ENCODE assay signal across 29 cellular contexts in genomic region chr7:17947606-17948005, GRCh38. TPM values are rescaled to one million over a fixed set of nuclear protein-coding genes. Genes with fewer than 3 reads are reported as not detected.
DNase-seq lines count a peak whose midpoint lies in the region; ATAC-seq, FAIRE-seq and TF ChIP-seq lines count a peak whose summit lies in the region.
"Had no signal": no experiment of that assay in that cellular context is flagged by ENCODE, and none has a peak within 500 bp of the region (broad histone marks: within the 10 kb centered on the region; RNA-seq: fewer than 3 reads in every experiment).

No MANE protein-coding gene starts in this region.

- CTCF ChIA-PET in HepG2 (lab: Yijun Ruan, JAX; ENCODE audit: low intra/inter-chr PET ratio, low total read pairs), result no interaction called here

- no peak overlapping the region for H3K27ac Mint-ChIP-seq in mesothelial cell of epicardium
- H3K27ac Mint-ChIP-seq: activated naive CD4-positive, alpha-beta T cell treated with anti-CD3 and anti-CD28 coated beads, Interleukin-2, amount 50 U/mL, for 72 hours; H9 had no signal

- H3K79me2 ChIP-seq in HepG2 (ENCODE audit: insufficient read depth, low read length), result no peaks in the 10 kb centered on the region

- no peak for TF ChIP-seq POLR2A in HepG2 (IDR thresholded peaks at IDR 0.05; ENCODE audit: insufficient read depth in 1 of 2, low read depth in 2 of 2, low read length in 2 of 2)

- H3K4me2 ChIP-seq in HepG2 (ENCODE audit: low read depth, low read length) (no peak overlapping the region), mesenchymal stem cell (ENCODE audit: low read length, poor library complexity, severe bottlenecking) (no peak overlapping the region)

- ATAC-seq in HepG2 (no peak), GM21737 (IDR thresholded peaks at IDR 0.05; ENCODE audit: unreplicated experiment) (no peak)
- ATAC-seq: activated naive CD4-positive, alpha-beta T cell treated with anti-CD3 and anti-CD28 coated beads, Interleukin-2, amount 50 U/mL, for 72 hours; psoas muscle; upper lobe of right lung had no signal

- TF ChIP-seq CTCF in liver (IDR thresholded peaks at IDR 0.05; ENCODE audit: low read depth, low read length, missing input control), result no peak
- no peak for TF ChIP-seq CTCF in HepG2 (CRISPR knock-in tag; IDR thresholded peaks at IDR 0.05)
- no peak for TF ChIP-seq CTCF in mesothelial cell of epicardium (IDR thresholded peaks at IDR 0.05; ENCODE audit: unreplicated experiment)

- TF ChIP-seq RAD21 in liver (IDR thresholded peaks at IDR 0.05) (no peak), HepG2 (CRISPR knock-in tag; IDR thresholded peaks at IDR 0.05) (no peak)

- no peak for FAIRE-seq in HepG2 (lab: Jason Lieb, UNC)
- FAIRE-seq: astrocyte, D721Med, GM12892 had no signal

- no TSS peak for BruUV-seq in HepG2 (replicated peaks; lab: Mats Ljungman, UMichigan)

- no peaks in the 10 kb centered on the region for H3K79me1 ChIP-seq in mesenchymal stem cell (replicated peaks; ENCODE audit: low read length, poor library complexity, severe bottlenecking)

- H2BK120ac ChIP-seq in mesenchymal stem cell (ENCODE audit: low read depth, low read length), result no peak overlapping the region

- H4K91ac ChIP-seq in mesenchymal stem cell (ENCODE audit: low read length), result no peak overlapping the region

- H2AFZ ChIP-seq in HepG2 (ENCODE audit: low read length) (no peak overlapping the region), mesenchymal stem cell (ENCODE audit: low read depth, low read length) (no peak overlapping the region)

- no peak overlapping the region for H3K14ac ChIP-seq in mesenchymal stem cell (ENCODE audit: low read length in 2 of 2)

- H2AK5ac ChIP-seq in mesenchymal stem cell (ENCODE audit: low read length, severe bottlenecking), result no peak overlapping the region

- TF ChIP-seq EP300 in HepG2 (IDR thresholded peaks at IDR 0.05; ENCODE audit: low read depth in 2 of 2, low read length in 2 of 2) (no peak), HepG2 (CRISPR knock-in tag; IDR thresholded peaks at IDR 0.05; ENCODE audit: borderline replicate concordance) (no peak)

- H3K4me3 Mint-ChIP-seq in mesothelial cell of epicardium, result no peak overlapping the region
- H3K4me3 Mint-ChIP-seq: H9 had no signal

- peaks cover 5% of the 10 kb centered on the region for H3K9me3 Mint-ChIP-seq in mesothelial cell of epicardium
- H3K9me3 Mint-ChIP-seq: activated naive CD4-positive, alpha-beta T cell treated with anti-CD3 and anti-CD28 coated beads, Interleukin-2, amount 50 U/mL, for 72 hours; H9 had no signal

- no peaks in the 10 kb centered on the region for H4K20me1 ChIP-seq in HepG2 (ENCODE audit: insufficient read depth, low read length)

- no peak overlapping the region for H3K23ac ChIP-seq in mesenchymal stem cell (ENCODE audit: low read length in 2 of 2)

- H3K36me3 ChIP-seq in liver (ENCODE audit: control insufficient read depth in 4 of 4, insufficient read depth in 3 of 4, low read depth in 1 of 4, low read length in 3 of 4) (no peaks in the 10 kb centered on the region), HepG2 (replicated peaks in 1 of 2; ENCODE audit: control insufficient read depth in 1 of 2, insufficient read depth in 2 of 2, low read length in 2 of 2) (no peaks in the 10 kb centered on the region), adipocyte (ENCODE audit: control insufficient read depth, insufficient read depth, low read length, severe bottlenecking) (no peaks in the 10 kb centered on the region), mesenchymal stem cell (ENCODE audit: control insufficient read depth in 1 of 2, insufficient read depth in 2 of 2, low read depth in 1 of 2, low read length in 2 of 2) (no peaks in the 10 kb centered on the region)
- H3K36me3 ChIP-seq: heart right ventricle, neutrophil, upper lobe of right lung had no signal

- H3K27me3 ChIP-seq in liver (ENCODE audit: control insufficient read depth in 4 of 4, insufficient read depth in 4 of 4, low read length in 3 of 4) (no peaks in the 10 kb centered on the region), HepG2 (ENCODE audit: control insufficient read depth in 1 of 2, insufficient read depth in 2 of 2, low read length in 2 of 2) (no peaks in the 10 kb centered on the region), adipocyte (replicated peaks; ENCODE audit: control insufficient read depth, insufficient read depth, low read length) (no peaks in the 10 kb centered on the region), mesenchymal stem cell (ENCODE audit: control insufficient read depth in 1 of 2, insufficient read depth in 1 of 2, low read length in 2 of 2) (no peaks in the 10 kb centered on the region)
- H3K27me3 ChIP-seq: heart right ventricle, neutrophil, upper lobe of right lung had no signal

- no peak overlapping the region for H2BK5ac ChIP-seq in mesenchymal stem cell (ENCODE audit: low read depth, low read length, poor library complexity, severe bottlenecking)

- H3K4me3 ChIP-seq in liver (ENCODE audit: low read depth in 1 of 3, low read length in 3 of 3), result no peak overlapping the region
- H3K4me3 ChIP-seq in HepG2 (replicated peaks in 1 of 3; ENCODE audit: insufficient read depth in 1 of 3, low read depth in 2 of 3, low read length in 3 of 3), result no peak overlapping the region
- H3K4me3 ChIP-seq in adipocyte (ENCODE audit: low read length), result no peak overlapping the region
- H3K4me3 ChIP-seq in mesenchymal stem cell (ENCODE audit: insufficient read depth in 1 of 2, low read depth in 1 of 2, low read length in 2 of 2), result no peak overlapping the region
- H3K4me3 ChIP-seq: upper lobe of right lung had no signal

- POLR2A ChIA-PET in HepG2 (lab: Yijun Ruan, JAX), result no interaction called here

- H3K4me1 Mint-ChIP-seq in mesothelial cell of epicardium, result peaks cover 2% of the 10 kb centered on the region
- H3K4me1 Mint-ChIP-seq: H9 had no signal

- intact Hi-C loops in HepG2 (cut with micrococcal nuclease; ENCODE audit: unreplicated experiment), result loop anchor here (10.0 kb wide), 1 partner anchor 143 kb away; no protein-coding TSS in a partner anchor

- H2BK15ac ChIP-seq in mesenchymal stem cell (ENCODE audit: low read depth, poor library complexity, severe bottlenecking), result no peak overlapping the region

- DNase-seq in HepG2 (ENCODE audit: low spot score) (no peak), adipocyte (ENCODE audit: low read depth) (peak; percentile 22), mesenchymal stem cell (no peak), mesothelial cell of epicardium (ENCODE audit: low spot score in 2 of 2, unreplicated experiment in 2 of 2) (no peak), cerebellum (ENCODE audit: low spot score) (no peak), dermis blood vessel endothelial cell (no peak)
- DNase-seq: ACHN; activated CD4-positive, alpha-beta T cell treated with anti-CD3 and anti-CD28 coated beads, Interleukin-2, amount 50 U/mL, for 48 hours; activated CD8-positive, alpha-beta memory T cell treated with anti-CD3 and anti-CD28 coated beads, Interleukin-2, amount 50 U/mL, for 4 hours; C1 segment of cervical spinal cord; caudate nucleus; EL; H9; heart right ventricle; NCI-H187; NCI-H526 treated with DMSO at 0.1 percent for 48 hours; psoas muscle; SHP77; small intestine; stimulated activated CD4-positive, alpha-beta T cell treated with anti-CD3 and anti-CD28 coated beads, Interleukin-2, amount 100 ng/mL, for 24 hours; upper lobe of right lung had no signal

- H3K9me3 ChIP-seq in liver (ENCODE audit: control insufficient read depth in 4 of 4, low read length in 3 of 4), result no peaks in the 10 kb centered on the region
- no peaks in the 10 kb centered on the region for H3K9me3 ChIP-seq in HepG2 (ENCODE audit: low read length)
- no peaks in the 10 kb centered on the region for H3K9me3 ChIP-seq in adipocyte (ENCODE audit: control insufficient read depth, low read length)
- no peaks in the 10 kb centered on the region for H3K9me3 ChIP-seq in mesenchymal stem cell (ENCODE audit: control insufficient read depth, low read length)
- H3K9me3 ChIP-seq: heart right ventricle, neutrophil, psoas muscle, upper lobe of right lung had no signal

- in situ Hi-C loops in HepG2 (cut with HindIII; ENCODE audit: extremely low pct_ligation_motif_present, low pct_unique_long_range_greater_than_20kb), result no loop called here

- no peaks in the 10 kb centered on the region for H3K36me3 Mint-ChIP-seq in mesothelial cell of epicardium
- H3K36me3 Mint-ChIP-seq: activated naive CD4-positive, alpha-beta T cell treated with anti-CD3 and anti-CD28 coated beads, Interleukin-2, amount 50 U/mL, for 72 hours had no signal

- H2BK12ac ChIP-seq in mesenchymal stem cell (ENCODE audit: low read length in 2 of 2), result no peak overlapping the region

- H3K4ac ChIP-seq in mesenchymal stem cell (ENCODE audit: low read depth in 1 of 2, low read length in 2 of 2), result no peak overlapping the region

- no peak overlapping the region for H4K8ac ChIP-seq in mesenchymal stem cell (ENCODE audit: low read length)

- H3K27me3 Mint-ChIP-seq in mesothelial cell of epicardium (ENCODE audit: low read depth), result peaks cover 4% of the 10 kb centered on the region

- H3K27ac ChIP-seq in liver (ENCODE audit: low read depth in 1 of 2, low read length in 2 of 2) (no peak overlapping the region), HepG2 (ENCODE audit: extremely low read length, insufficient read depth, low read length) (no peak overlapping the region), mesenchymal stem cell (ENCODE audit: low read length, poor library complexity, severe bottlenecking) (no peak overlapping the region)
- H3K27ac ChIP-seq: epithelial cell of prostate, neutrophil, psoas muscle, upper lobe of right lung had no signal

- WGBS in liver, result 56% methylated on average over 2 of the region's 2 CpGs
- 0% methylated on average over 2 of the region's 2 CpGs for WGBS in HepG2 (ENCODE audit: low lambda C conversion rate)
- WGBS in mesenchymal stem cell, result 92% methylated on average over 2 of the region's 2 CpGs

- no peak overlapping the region for H3K18ac ChIP-seq in mesenchymal stem cell (ENCODE audit: low read depth in 1 of 2, low read length in 2 of 2)

- H3K9ac ChIP-seq in liver (ENCODE audit: low read depth in 1 of 2, low read length in 2 of 2) (no peak overlapping the region), HepG2 (ENCODE audit: insufficient read depth, low read depth, low read length) (no peak overlapping the region), adipocyte (ENCODE audit: low read length) (no peak overlapping the region), mesenchymal stem cell (ENCODE audit: low read length) (peak overlapping the region; percentile 38)

- no peaks in the 10 kb centered on the region for H3K4me1 ChIP-seq in liver (ENCODE audit: control insufficient read depth in 4 of 4, insufficient read depth in 4 of 4, low read length in 3 of 4)
- no peaks in the 10 kb centered on the region for H3K4me1 ChIP-seq in HepG2 (ENCODE audit: insufficient read depth, low read length)
- H3K4me1 ChIP-seq in adipocyte (ENCODE audit: control insufficient read depth, insufficient read depth, low read length), result peaks cover 17% of the 10 kb centered on the region
- H3K4me1 ChIP-seq in mesenchymal stem cell (ENCODE audit: control insufficient read depth, insufficient read depth, low read depth, low read length), result no peaks in the 10 kb centered on the region
- H3K4me1 ChIP-seq: upper lobe of right lung had no signal

RNA-seq across cellular contexts. Expression of gene SNX13, which starts 7.3 kb away (rescaled TPM):
- 10 to 100 TPM; 21.5 to 28.1 TPM for total RNA-seq in liver
- 1 to 10 TPM; 5.4 to 6.4 TPM for polyA plus RNA-seq in liver
- 32.3 and 35.7 TPM in 2 replicates for total RNA-seq in HepG2 (2016; rRNA removed; fragmentation: Illumina TruSeq; extraction: Trizol)
- 46.8 and 53.2 TPM in 2 replicates for total RNA-seq in HepG2 (2016; cell fraction: cytosol; rRNA removed; fragmentation: Illumina TruSeq; extraction: Trizol; ENCODE audit: low read depth)
- total RNA-seq in HepG2 (2016; cell fraction: insoluble cytoplasmic fraction; rRNA removed; fragmentation: Illumina TruSeq; extraction: Trizol), result 32.8 and 35.2 TPM in 2 replicates
- 27.8 and 28.4 TPM in 2 replicates for total RNA-seq in HepG2 (2016; cell fraction: membrane; rRNA removed; fragmentation: Illumina TruSeq; extraction: Trizol)
- total RNA-seq in HepG2 (2016; cell fraction: nucleus; rRNA removed; fragmentation: Illumina TruSeq; extraction: Trizol), result 49.7 and 53.6 TPM in 2 replicates
- 12.6 and 14.3 TPM in 2 replicates for polyA plus RNA-seq in HepG2 (2011; rRNA removed)
- 5.2 and 8.2 TPM in 2 replicates for polyA plus RNA-seq in HepG2 (2011; cell fraction: cytosol; rRNA removed)
- polyA plus RNA-seq in HepG2 (2011; cell fraction: nucleus; rRNA removed), result 17.1 and 19.6 TPM in 2 replicates
- polyA plus RNA-seq in HepG2 (2012), result 11.0 and 14.3 TPM in 2 replicates
- polyA plus RNA-seq in HepG2 (2016; cell fraction: cytosol; fragmentation: Illumina TruSeq; extraction: Trizol; ENCODE audit: low read depth), result 2.2 and 2.3 TPM in 2 replicates
- 19.9 and 22.4 TPM in 2 replicates for polyA plus RNA-seq in HepG2 (2016; cell fraction: insoluble cytoplasmic fraction; fragmentation: Illumina TruSeq; extraction: Trizol; ENCODE audit: low read depth)
- 8.0 and 8.6 TPM in 2 replicates for polyA plus RNA-seq in HepG2 (2016; cell fraction: membrane; fragmentation: Illumina TruSeq; extraction: Trizol; ENCODE audit: low read depth)
- polyA plus RNA-seq in HepG2 (2016; cell fraction: nucleus; fragmentation: Illumina TruSeq; extraction: Trizol; ENCODE audit: insufficient read depth, low read depth), result 20.3 and 23.3 TPM in 2 replicates
- polyA minus RNA-seq in HepG2 (2011; rRNA and poly(A)+ RNA removed; ENCODE audit: low replicate concordance), result 11.9 and 12.5 TPM in 2 replicates
- 17.1 TPM in 2 replicates for polyA minus RNA-seq in HepG2 (2011; cell fraction: cytosol; rRNA and poly(A)+ RNA removed)
- polyA minus RNA-seq in HepG2 (2011; cell fraction: nucleus; rRNA and poly(A)+ RNA removed), result 126 and 139 TPM in 2 replicates
- polyA plus RNA-seq in mesenchymal stem cell (2013, experiment 1 of 2), result 23.3 TPM
- 24.6 TPM for polyA plus RNA-seq in mesenchymal stem cell (2013, experiment 2 of 2)
- total RNA-seq in mesothelial cell of epicardium, result 53.9 to 57.9 TPM (median 57.1 TPM) in 3 replicates
- total RNA-seq in cerebellum, result 72.9 TPM
- total RNA-seq in dermis blood vessel endothelial cell, result 35.1 and 55.7 TPM in 2 replicates
